In genomic region chr18:3245853-3246635, GRCh38 we compare ENCODE assay signal across 8 cellular contexts. TPM values are rescaled to one million over a fixed set of nuclear protein-coding genes. Genes with fewer than 3 reads are reported as not detected.
DNase-seq lines count a peak whose midpoint lies in the region; ATAC-seq and TF ChIP-seq lines count a peak whose summit lies in the region.

No MANE protein-coding gene starts in this region.

- peak overlapping the region; percentile 98 for H3K4me2 ChIP-seq in SU-DHL-6 (ENCODE audit: low read depth, low read length, poor library complexity, severe bottlenecking)

- TF ChIP-seq POLR2A in GM10847 (IDR thresholded peaks at IDR 0.05; ENCODE audit: extremely low read depth, insufficient read length) (peak; percentile 28), prostate gland (IDR thresholded peaks at IDR 0.05) (no peak)

- H3K4me1 ChIP-seq in left ventricle myocardium inferior (peaks cover 62% of the 10 kb centered on the region), prostate gland (replicated peaks) (no peaks in the 10 kb centered on the region), urinary bladder (ENCODE audit: insufficient read depth) (peaks cover 2% of the 10 kb centered on the region)

- 4 to 6% (median 6%) methylated on average over 29 of the region's 29 CpGs for WGBS in adipose tissue, 3 donors
- 12% methylated on average over 29 of the region's 29 CpGs for whole genome bisulfite sequencing in prostate gland
- 10% methylated on average over 29 of the region's 29 CpGs for WGBS in urinary bladder

- H3K4me3 ChIP-seq in SU-DHL-6 (ENCODE audit: insufficient read depth, low read length, poor library complexity, severe bottlenecking) (peak overlapping the region; percentile 71), left ventricle myocardium inferior (peak overlapping the region; percentile 98), prostate gland (peak overlapping the region; percentile 91 to 96), urinary bladder (ENCODE audit: low read depth, low read length) (peak overlapping the region; percentile 72)

- H3K79me2 ChIP-seq in SU-DHL-6 (ENCODE audit: insufficient read depth, low read length): peaks cover 32% of the 10 kb centered on the region

- peak overlapping the region; percentile 87 for H2AFZ ChIP-seq in SU-DHL-6 (ENCODE audit: low read depth, low read length, severe bottlenecking)

- H3K9me2 ChIP-seq in SU-DHL-6 (replicated peaks; ENCODE audit: insufficient read depth, low read length): no peaks in the 10 kb centered on the region

- H3K27me3 ChIP-seq in SU-DHL-6 (ENCODE audit: low read length) (no peaks in the 10 kb centered on the region), left ventricle myocardium inferior (ENCODE audit: low read depth) (no peaks in the 10 kb centered on the region), prostate gland (replicated peaks; ENCODE audit: insufficient read depth) (no peaks in the 10 kb centered on the region)

- peak; percentile 39 for ATAC-seq in HG02571 (IDR thresholded peaks at IDR 0.05; ENCODE audit: unreplicated experiment)

- H3F3A ChIP-seq in SU-DHL-6 (ENCODE audit: insufficient read depth): peaks cover 16% of the 10 kb centered on the region

- H3K9ac ChIP-seq in SU-DHL-6 (ENCODE audit: low read length): peak overlapping the region; percentile 99

- H3K27ac ChIP-seq in SU-DHL-6 (ENCODE audit: low read depth, low read length): peak overlapping the region; percentile 88
- H3K27ac ChIP-seq in adipose tissue (ENCODE audit: low read depth, low read length): peak overlapping the region; percentile 55
- peak overlapping the region; percentile 100 for H3K27ac ChIP-seq in left ventricle myocardium inferior (replicated peaks)
- H3K27ac ChIP-seq in prostate gland: peak overlapping the region; percentile 99
- H3K27ac ChIP-seq in urinary bladder (ENCODE audit: low read depth): peak overlapping the region; percentile 71

- H4K20me1 ChIP-seq in SU-DHL-6 (ENCODE audit: low read depth, low read length): peaks cover 11% of the 10 kb centered on the region

- no peaks in the 10 kb centered on the region for H3K36me3 ChIP-seq in SU-DHL-6 (ENCODE audit: low read length)
- H3K36me3 ChIP-seq in left ventricle myocardium inferior: peaks cover 11% of the 10 kb centered on the region
- H3K36me3 ChIP-seq in prostate gland: no peaks in the 10 kb centered on the region
- no peaks in the 10 kb centered on the region for H3K36me3 ChIP-seq in urinary bladder (ENCODE audit: insufficient read depth)

- DNase-seq in NCI-H1048 (lab: John Stamatoyannopoulos, UW) (peak; percentile 50), left ventricle myocardium inferior (peak; percentile 89), prostate gland (ENCODE audit: low spot score) (peak; percentile 88)

- TF ChIP-seq CTCF in SU-DHL-6 (IDR thresholded peaks at IDR 0.05; ENCODE audit: insufficient read depth, low read length, poor library complexity, severe bottlenecking) (peak; percentile 59), left ventricle myocardium inferior (IDR thresholded peaks at IDR 0.05; ENCODE audit: borderline replicate concordance) (peak; percentile 98), prostate gland (IDR thresholded peaks at IDR 0.05) (peak; percentile 52 to 97 (median 90))

- H3K9me3 ChIP-seq in SU-DHL-6 (ENCODE audit: insufficient read depth, low read length) (no peaks in the 10 kb centered on the region), left ventricle myocardium inferior (replicated peaks) (no peaks in the 10 kb centered on the region), prostate gland (no peaks in the 10 kb centered on the region)

- intact Hi-C loops in left ventricle myocardium inferior (cut with micrococcal nuclease) (loop anchor here (10.0 kb wide), 2 partner anchors 91 to 311 kb away; no protein-coding TSS in a partner anchor), prostate gland (cut with DNase I) (loop anchor here (2.0 to 5.0 kb wide), 4 partner anchors 94 to 314 kb away; partner anchors contain the start of gene LPIN2)

RNA-seq across cellular contexts. Expression of gene MYL12A, which starts 1.6 kb away (rescaled TPM):
- polyA plus RNA-seq in adipose tissue (100 to 1,000 TPM; 194 to 633 (median 496) TPM), urinary bladder (305 TPM)
- total RNA-seq in left ventricle myocardium inferior (2,410 TPM), prostate gland (100 to 1,000 TPM; 245 to 267 TPM), urinary bladder (360 TPM)

RNA-seq across cellular contexts. Expression of gene MYL12B, which starts 15.9 kb away (rescaled TPM):
- polyA plus RNA-seq in adipose tissue: 100 to 1,000 TPM; 153 to 539 (median 354) TPM
- 176 TPM for total RNA-seq in left ventricle myocardium inferior
- total RNA-seq in prostate gland: 100 to 1,000 TPM; 254 to 310 TPM
- 264 TPM for total RNA-seq in urinary bladder
- 320 TPM for polyA plus RNA-seq in urinary bladder

RNA-seq across cellular contexts. Expression of gene MYOM1, which starts 26.3 kb away (rescaled TPM):
- 10 to 100 TPM in 1 of 3 donors, 1 to 10 TPM in 2; 4.8 to 17.2 (median 5.1) TPM for polyA plus RNA-seq in adipose tissue
- 667 TPM for total RNA-seq in left ventricle myocardium inferior
- total RNA-seq in prostate gland: 1 to 10 TPM; 6.1 to 6.5 TPM
- 41.9 TPM for total RNA-seq in urinary bladder
- 14.9 TPM for polyA plus RNA-seq in urinary bladder

Comparison
In these comparisons a context has a peak if more than half of its experiments do, and no peak if none do; other contexts are left out.
1. Peak in every context shown above with its lines: DNase-seq, ATAC-seq, H3K4me3 ChIP-seq and H3K27ac ChIP-seq.
2. RNA of gene MYOM1, which starts 26.3 kb away (total RNA-seq): 667 TPM in left ventricle myocardium inferior (single experiment); 41.9 TPM in urinary bladder (single experiment) and 6.1 to 6.5 TPM in prostate gland; every median in the first group is over 10 times any median in the second.